ENCODE assay signal across 8 cellular contexts in the genomic region with DNA sequence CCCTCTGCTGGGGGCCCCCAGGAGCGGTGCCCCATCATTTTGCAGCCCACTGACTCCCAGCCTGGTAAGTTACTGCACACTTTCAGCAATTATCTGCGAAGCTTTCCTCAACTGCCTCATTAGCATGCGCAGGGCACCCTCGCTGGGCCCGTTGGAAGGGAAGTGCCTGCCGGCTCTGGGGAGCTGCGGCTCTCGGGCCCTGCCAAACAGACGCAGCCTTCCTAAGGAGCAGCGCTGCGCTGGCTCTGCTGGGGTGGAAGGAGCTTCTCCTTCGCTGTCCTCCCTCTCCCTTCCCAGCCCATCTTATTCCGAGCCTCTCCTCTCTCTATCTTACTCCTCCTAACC.
DNase-seq lines count a peak whose midpoint lies in the region; ATAC-seq and TF ChIP-seq lines count a peak whose summit lies in the region.

No MANE protein-coding gene starts in this region.

- H3K9me3 ChIP-seq in NT2/D1 (ENCODE audit: insufficient read depth, low read length) (no peaks in the 10 kb centered on the region), neural cell (ENCODE audit: low read length) (no peaks in the 10 kb centered on the region)

- H3K4me3 ChIP-seq in NT2/D1 (ENCODE audit: insufficient read length, low read depth) = peak overlapping the region; percentile 75
- peak overlapping the region; percentile 15 to 17 for H3K4me3 ChIP-seq in foreskin fibroblast (ENCODE audit: low read depth in 1 of 2, low read length in 2 of 2)
- H3K4me3 ChIP-seq in neural cell (ENCODE audit: low read length) = peak overlapping the region; percentile 75

- H3K27me3 ChIP-seq in NT2/D1 (ENCODE audit: insufficient read depth, insufficient read length) (peaks cover 33% of the 10 kb centered on the region), neural cell (ENCODE audit: insufficient read depth, low read depth, low read length) (no peaks in the 10 kb centered on the region)

- H2AFZ ChIP-seq in neural cell (ENCODE audit: low read depth, low read length) = peak overlapping the region; percentile 97

- H4K20me1 ChIP-seq in neural cell (ENCODE audit: insufficient read depth) = no peaks in the 10 kb centered on the region

- TF ChIP-seq CTCF in foreskin fibroblast (IDR thresholded peaks at IDR 0.05; ENCODE audit: low read depth, low read length) = no peak
- TF ChIP-seq CTCF in neural cell (IDR thresholded peaks at IDR 0.05; ENCODE audit: poor library complexity, severe bottlenecking) = no peak

- H3K36me3 ChIP-seq in NT2/D1 (ENCODE audit: insufficient read depth, insufficient read length, low read length) (no peaks in the 10 kb centered on the region), neural cell (ENCODE audit: insufficient read depth, low read length) (no peaks in the 10 kb centered on the region)

- peak overlapping the region; percentile 52 for H3K4me2 ChIP-seq in neural cell (ENCODE audit: low read length)

- no peak for TF ChIP-seq RAD21 in neural cell (conservative IDR thresholded peaks at IDR 0.05)

- H3K79me2 ChIP-seq in neural cell (replicated peaks; ENCODE audit: insufficient read depth, low read length) = no peaks in the 10 kb centered on the region

- TF ChIP-seq EP300 in neural cell (conservative IDR thresholded peaks at IDR 0.05; ENCODE audit: poor library complexity, severe bottlenecking) = no peak

- peak; percentile 17 for DNase-seq in DMS153 treated with DMSO at 0.1 percent for 48 hours (lab: John Stamatoyannopoulos, UW; ENCODE audit: unreplicated experiment)
- DNase-seq in NT2/D1 (ENCODE audit: low read depth, low spot score) = peak; percentile 33
- peak; percentile 16 to 54 for DNase-seq in foreskin fibroblast
- DNase-seq in CD1c-positive myeloid dendritic cell (ENCODE audit: extremely low spot score) = no peak

- H3K9me2 ChIP-seq in neural cell (ENCODE audit: insufficient read depth, low read length) = no peaks in the 10 kb centered on the region

- H3K4me1 ChIP-seq in NT2/D1 (ENCODE audit: insufficient read depth, insufficient read length) = peaks cover 2% of the 10 kb centered on the region

- no peaks in the 10 kb centered on the region for H3F3A ChIP-seq in neural cell (ENCODE audit: insufficient read depth, low read length, poor library complexity, severe bottlenecking)

- H3K9ac ChIP-seq in NT2/D1 (ENCODE audit: insufficient read length, low read depth) (peak overlapping the region; percentile 79), neural cell (ENCODE audit: low read length) (peak overlapping the region; percentile 77)

- ATAC-seq in GM19452 (IDR thresholded peaks at IDR 0.05; ENCODE audit: unreplicated experiment) (no peak), GM19455 (IDR thresholded peaks at IDR 0.05; ENCODE audit: unreplicated experiment) (no peak), HG02938 (IDR thresholded peaks at IDR 0.05; ENCODE audit: unreplicated experiment) (no peak)

- peak overlapping the region; percentile 90 for H3K27ac ChIP-seq in neural cell (ENCODE audit: low read length)

TF ChIP-seq in neural cell, 6 proteins besides CTCF, POLR2A, EP300 and RAD21:
- peak; percentile 11 for TF ChIP-seq SMC3 (conservative IDR thresholded peaks at IDR 0.05; ENCODE audit: poor library complexity)
- TF ChIP-seq TAF1 (IDR thresholded peaks at IDR 0.05; ENCODE audit: low read depth) = no peak

Comparison
In these comparisons a context has a peak if more than half of its experiments do, and no peak if none do; other contexts are left out.
1. H3K4me3 ChIP-seq: peak in every context shown above with its lines; median percentile 75 in NT2/D1; 75 in neural cell; 16 in foreskin fibroblast.